ENCODE assay signal across 8 cellular contexts in genomic region chr6:149723771-149724417, GRCh38. TPM values are rescaled to one million over a fixed set of nuclear protein-coding genes. Genes with fewer than 3 reads are reported as not detected.
A peak's percentile ranks its signal among the peaks of the same experiment; 100 is the strongest.
DNase-seq lines count a peak whose midpoint lies in the region; ATAC-seq and TF ChIP-seq lines count a peak whose summit lies in the region.

No MANE protein-coding gene starts in this region.

- no peak for TF ChIP-seq POLR2A in body of pancreas (IDR thresholded peaks at IDR 0.05)

- peak; percentile 43 for DNase-seq in 8988T
- no peak for DNase-seq in GM12864 (ENCODE audit: low read depth)
- DNase-seq in M059J (ENCODE audit: low read depth): peak; percentile 76
- DNase-seq in body of pancreas: peak; percentile 51 to 78 (median 70)
- peak; percentile 86 for DNase-seq in iris pigment epithelial cell (ENCODE audit: low read depth)
- DNase-seq in stimulated activated CD4-positive, alpha-beta T cell treated with anti-CD3 and anti-CD28 coated beads, TNF-alpha, amount 100 ng/mL, for 4 hours (ENCODE audit: low read depth in 3 of 3): peak in 2 of 3 experiments; percentile 12 to 32

- H3K27ac ChIP-seq in body of pancreas: peak overlapping the region in 2 of 4 donors; percentile 19 to 52

- H3K4me3 ChIP-seq in GM12864 (ENCODE audit: low read depth, low read length): no peak overlapping the region
- H3K4me3 ChIP-seq in body of pancreas: no peak overlapping the region

- intact Hi-C loops in body of pancreas (cut with DNase I): loop anchor here (10.0 kb wide), 1 partner anchor 201 kb away; the partner anchor contains the start of gene RAET1G

- peak; percentile 96 for ATAC-seq in SK-N-SH treated with all-trans-retinoic acid at 6 μM for 48 hours
- peak; percentile 95 for ATAC-seq in body of pancreas
- no peak for ATAC-seq in GM21390 (IDR thresholded peaks at IDR 0.05; ENCODE audit: unreplicated experiment)

- TF ChIP-seq CTCF in GM12864 (IDR thresholded peaks at IDR 0.05; ENCODE audit: low read depth, low read length, missing control alignments): peak; percentile 81
- TF ChIP-seq CTCF in body of pancreas (IDR thresholded peaks at IDR 0.05): peak; percentile 45 to 84 (median 73)

- no peaks in the 10 kb centered on the region for H3K9me3 ChIP-seq in body of pancreas

- H3K36me3 ChIP-seq in body of pancreas (replicated peaks in 1 of 2; ENCODE audit: insufficient read depth in 1 of 2, low read depth in 2 of 2): peaks cover 0 to 10% of the 10 kb centered on the region in 2 donors

- 35 to 45% methylated on average over 10 of the region's 10 CpGs for WGBS in body of pancreas, 2 donors

- H3K4me1 ChIP-seq in body of pancreas: peaks cover 5% of the 10 kb centered on the region

- no peaks in the 10 kb centered on the region for H3K27me3 ChIP-seq in body of pancreas

TF ChIP-seq in SK-N-SH treated with all-trans-retinoic acid at 6 μM for 48 hours, 23 proteins besides CTCF, POLR2A, EP300 and RAD21:
- TF ChIP-seq SNAI2 (CRISPR knock-in tag; IDR thresholded peaks at IDR 0.05): no peak
- TF ChIP-seq PATZ1 (CRISPR knock-in tag; IDR thresholded peaks at IDR 0.05; ENCODE audit: borderline replicate concordance): no peak
- no peak for TF ChIP-seq TCF4 (CRISPR knock-in tag; IDR thresholded peaks at IDR 0.05; ENCODE audit: borderline replicate concordance)
- no peak for TF ChIP-seq CSDC2 (CRISPR knock-in tag; IDR thresholded peaks at IDR 0.05)
- no peak for TF ChIP-seq ESRRG (CRISPR knock-in tag; IDR thresholded peaks at IDR 0.05)
- TF ChIP-seq ZNF565 (CRISPR knock-in tag; conservative IDR thresholded peaks at IDR 0.05; ENCODE audit: low read depth): no peak
- TF ChIP-seq POU6F1 (CRISPR knock-in tag; IDR thresholded peaks at IDR 0.05; ENCODE audit: borderline replicate concordance, low read depth): no peak
- no peak for TF ChIP-seq ARNTL (CRISPR knock-in tag; IDR thresholded peaks at IDR 0.05; ENCODE audit: borderline replicate concordance, low read depth)
- TF ChIP-seq ZFP30 (CRISPR knock-in tag; IDR thresholded peaks at IDR 0.05): no peak
- TF ChIP-seq PPARA (CRISPR knock-in tag; IDR thresholded peaks at IDR 0.05; ENCODE audit: borderline replicate concordance): no peak

RNA-seq across cellular contexts. Expression of gene LATS1, which starts 6.0 kb away (rescaled TPM):
- total RNA-seq in M059J (2014; rRNA removed; shearing (Covaris generic)): 19.9 and 23.4 TPM in 2 replicates
- total RNA-seq in body of pancreas: 10 to 100 TPM; 12.7 to 15.5 TPM

RNA-seq across cellular contexts. Expression of gene NUP43, which starts 22.4 kb away (rescaled TPM):
- total RNA-seq in M059J (2014; rRNA removed; shearing (Covaris generic)): 70.0 and 93.3 TPM in 2 replicates
- 10 to 100 TPM in 1 of 2 donors, 1 to 10 TPM in 1; 8.6 to 22.8 TPM for total RNA-seq in body of pancreas

RNA-seq across cellular contexts. Expression of gene PCMT1, which starts 25.6 kb away (rescaled TPM):
- total RNA-seq in M059J (2014; rRNA removed; shearing (Covaris generic)): 277 and 290 TPM in 2 replicates
- total RNA-seq in body of pancreas: 10 to 100 TPM; 26.2 to 26.7 TPM

Comparison
In these comparisons a context has a peak if more than half of its experiments do, and no peak if none do; other contexts are left out.
1. RNA of gene PCMT1, which starts 25.6 kb away (total RNA-seq): 277 to 290 TPM in M059J; 26.2 to 26.7 TPM in body of pancreas; every median in the first group is over 10 times any median in the second.